8 cellular contexts compared by ENCODE assay signal in genomic region chr2:100563407-100564247, GRCh38. TPM values are rescaled to one million over a fixed set of nuclear protein-coding genes. Genes with fewer than 3 reads are reported as not detected.
DNase-seq lines count a peak whose midpoint lies in the region; ATAC-seq lines count a peak whose summit lies in the region.

No MANE protein-coding gene starts in this region.

- peak overlapping the region; percentile 99 for H3K4me3 Mint-ChIP-seq in activated CD4-positive, alpha-beta T cell treated with anti-CD3 and anti-CD28 coated beads, Interleukin-2, amount 10 ng/mL, durations not matched to agents 24 days and 14 days
- peak overlapping the region; percentile 89 for H3K4me3 Mint-ChIP-seq in activated naive CD8-positive, alpha-beta T cell treated with anti-CD3 and anti-CD28 coated beads for 36 hours

- intact Hi-C loops in activated CD4-positive, alpha-beta T cell treated with anti-CD3 and anti-CD28 coated beads, Interleukin-2, amount 10 ng/mL, durations not matched to agents 24 days and 14 days (cut with micrococcal nuclease) = loop anchor here (1.0 to 5.0 kb wide), 6 partner anchors 17 to 744 kb away; partner anchors contain the start of genes CHST10, CNOT11 and RNF149

- H3K27ac Mint-ChIP-seq in activated CD4-positive, alpha-beta T cell treated with anti-CD3 and anti-CD28 coated beads, Interleukin-2, amount 10 ng/mL, durations not matched to agents 24 days and 14 days = peak overlapping the region; percentile 99
- peak overlapping the region; percentile 90 for H3K27ac Mint-ChIP-seq in activated naive CD8-positive, alpha-beta T cell treated with anti-CD3 and anti-CD28 coated beads for 36 hours

- peaks cover 21% of the 10 kb centered on the region for H3K36me3 Mint-ChIP-seq in activated CD4-positive, alpha-beta T cell treated with anti-CD3 and anti-CD28 coated beads, Interleukin-2, amount 10 ng/mL, durations not matched to agents 24 days and 14 days (ENCODE audit: low read depth)
- H3K36me3 Mint-ChIP-seq in activated naive CD8-positive, alpha-beta T cell treated with anti-CD3 and anti-CD28 coated beads for 36 hours = peaks cover 14% of the 10 kb centered on the region

- ATAC-seq in HG03103 (IDR thresholded peaks at IDR 0.05; ENCODE audit: low read depth, unreplicated experiment) = peak; percentile 3

- DNase-seq in activated CD4-positive, alpha-beta T cell treated with anti-CD3 and anti-CD28 coated beads, Interleukin-2, amount 10 ng/mL, durations not matched to agents 24 days and 14 days = no peak
- DNase-seq in activated CD4-positive, alpha-beta T cell treated with anti-CD3 and anti-CD28 coated beads for 4 hours = no peak
- DNase-seq in activated naive CD8-positive, alpha-beta T cell treated with anti-CD3 and anti-CD28 coated beads for 36 hours = no peak
- DNase-seq in GOT3 (lab: John Stamatoyannopoulos, UW) = no peak
- DNase-seq in central memory CD4-positive, alpha-beta T cell = no peak

- H3K4me1 Mint-ChIP-seq in activated CD4-positive, alpha-beta T cell treated with anti-CD3 and anti-CD28 coated beads, Interleukin-2, amount 10 ng/mL, durations not matched to agents 24 days and 14 days = peaks cover 42% of the 10 kb centered on the region
- peaks cover 25% of the 10 kb centered on the region for H3K4me1 Mint-ChIP-seq in activated naive CD8-positive, alpha-beta T cell treated with anti-CD3 and anti-CD28 coated beads for 36 hours

- peak overlapping the region; percentile 91 for H3K4me3 ChIP-seq in iPS-18c (ENCODE audit: insufficient read depth, low read depth, low read length)
- H3K4me3 ChIP-seq in subcutaneous abdominal adipose tissue (ENCODE audit: low read depth in 1 of 5, low read length in 5 of 5) = peak overlapping the region; percentile 80 to 95 (median 90)

- H3K9me3 Mint-ChIP-seq in activated CD4-positive, alpha-beta T cell treated with anti-CD3 and anti-CD28 coated beads, Interleukin-2, amount 10 ng/mL, durations not matched to agents 24 days and 14 days = no peaks in the 10 kb centered on the region
- H3K9me3 Mint-ChIP-seq in activated naive CD8-positive, alpha-beta T cell treated with anti-CD3 and anti-CD28 coated beads for 36 hours = no peaks in the 10 kb centered on the region

- peaks cover 4 to 23% (median 17%) of the 10 kb centered on the region in 5 donors for H3K36me3 ChIP-seq in subcutaneous abdominal adipose tissue (ENCODE audit: control insufficient read depth in 5 of 5, insufficient read depth in 5 of 5, low read length in 5 of 5)

- no peaks in the 10 kb centered on the region for H3K27me3 ChIP-seq in subcutaneous abdominal adipose tissue (ENCODE audit: control insufficient read depth in 5 of 5, insufficient read depth in 4 of 5, low read length in 5 of 5)

- H3K9ac ChIP-seq in subcutaneous abdominal adipose tissue (ENCODE audit: low read length in 5 of 5) = peak overlapping the region; percentile 81 to 98 (median 93)

- no peaks in the 10 kb centered on the region for H3K27me3 Mint-ChIP-seq in activated CD4-positive, alpha-beta T cell treated with anti-CD3 and anti-CD28 coated beads, Interleukin-2, amount 10 ng/mL, durations not matched to agents 24 days and 14 days
- H3K27me3 Mint-ChIP-seq in activated naive CD8-positive, alpha-beta T cell treated with anti-CD3 and anti-CD28 coated beads for 36 hours = no peaks in the 10 kb centered on the region

- H3K4me1 ChIP-seq in subcutaneous abdominal adipose tissue (ENCODE audit: control insufficient read depth in 5 of 5, insufficient read depth in 5 of 5, low read length in 5 of 5) = peaks cover 0 to 15% (median 14%) of the 10 kb centered on the region in 5 donors

- H3K9me3 ChIP-seq in iPS-18c (ENCODE audit: control insufficient read depth, insufficient read depth, low read length) = peaks cover 2% of the 10 kb centered on the region
- H3K9me3 ChIP-seq in subcutaneous abdominal adipose tissue (ENCODE audit: control insufficient read depth in 5 of 5, low read length in 5 of 5) = no peaks in the 10 kb centered on the region

- peak overlapping the region; percentile 79 for H3K27ac ChIP-seq in subcutaneous abdominal adipose tissue (ENCODE audit: low read depth, low read length)

RNA-seq across cellular contexts. Expression of gene PDCL3, which starts 0.8 kb away (rescaled TPM):
- 42.2 and 44.3 TPM in 2 replicates for total RNA-seq in activated CD4-positive, alpha-beta T cell treated with anti-CD3 and anti-CD28 coated beads, Interleukin-2, amount 10 ng/mL, durations not matched to agents 24 days and 14 days
- total RNA-seq in activated naive CD8-positive, alpha-beta T cell treated with anti-CD3 and anti-CD28 coated beads for 36 hours = 10 to 100 TPM; 42.6 to 45.4 TPM
